In genomic region chr5:7877851-7878250, GRCh38 we compare ENCODE assay signal across 10 cellular contexts. TPM values are rescaled to one million over a fixed set of nuclear protein-coding genes. Genes with fewer than 3 reads are reported as not detected.
A peak's percentile ranks its signal among the peaks of the same experiment; 100 is the strongest.
DNase-seq lines count a peak whose midpoint lies in the region; ATAC-seq and TF ChIP-seq lines count a peak whose summit lies in the region.
"Had no signal": no experiment of that assay in that cellular context is flagged by ENCODE, and none has a peak within 500 bp of the region (broad histone marks: within the 10 kb centered on the region; RNA-seq: fewer than 3 reads in every experiment).

No MANE protein-coding gene starts in this region.

- peaks cover 11% of the 10 kb centered on the region for H3K79me2 ChIP-seq in mesendoderm (ENCODE audit: control insufficient read depth, insufficient read depth, low read length)

- TF ChIP-seq CTCF in MCF 10A (IDR thresholded peaks at IDR 0.05; ENCODE audit: unreplicated experiment) (no peak), breast epithelium (IDR thresholded peaks at IDR 0.05) (no peak), fibroblast of pulmonary artery (IDR thresholded peaks at IDR 0.05; ENCODE audit: low read length, missing control alignments) (no peak)

- TF ChIP-seq POLR2A in breast epithelium (IDR thresholded peaks at IDR 0.05) = no peak

- no CpG with 5 or more reads among the region's 9 CpGs for WGBS in mesendoderm (ENCODE audit: extremely low coverage, insufficient coverage, low lambda C conversion rate)

- ATAC-seq in activated T-helper 17 cell treated with anti-CD3 and anti-CD28 coated beads, Interleukin-2, amount 50 U/mL, for 72 hours (replicated peaks) = peak; percentile 12
- no peak for ATAC-seq in GM18519 (IDR thresholded peaks at IDR 0.05; ENCODE audit: low FRiP score, unreplicated experiment)

- no peak overlapping the region for H4K8ac ChIP-seq in mesendoderm (ENCODE audit: low read depth, low read length)

- no TSS peak for BruUV-seq in MCF 10A (replicated peaks; lab: Mats Ljungman, UMichigan)

- H2BK15ac ChIP-seq in mesendoderm (replicated peaks; ENCODE audit: low read depth) = no peak overlapping the region

- no peak overlapping the region for H3K56ac ChIP-seq in mesendoderm (ENCODE audit: low read length)

- H3K79me1 ChIP-seq in mesendoderm (ENCODE audit: low read length) = peaks cover 17% of the 10 kb centered on the region

- intact Hi-C loops in MCF 10A (cut with micrococcal nuclease) = no loop called here
- intact Hi-C loops in breast epithelium (cut with DNase I; ENCODE audit: low total_unique reads) = no loop called here

- DNase-seq in MCF 10A (ENCODE audit: unreplicated experiment) (peak; percentile 23), breast epithelium (ENCODE audit: low spot score in 2 of 2) (no peak), fibroblast of pulmonary artery (ENCODE audit: low read depth) (peak; percentile 7), amniotic stem cell (lab: John Stamatoyannopoulos, UW) (no peak), mesendoderm (no peak), UCSD-AML1 (lab: John Stamatoyannopoulos, UW; ENCODE audit: unreplicated experiment) (no peak)
- DNase-seq: GDM1, lower lobe of right lung had no signal

- no peak overlapping the region for H2BK120ac ChIP-seq in mesendoderm (ENCODE audit: low read depth, low read length)

- H3K18ac ChIP-seq in mesendoderm (ENCODE audit: low read length) = no peak overlapping the region

- H3K36me3 ChIP-seq in breast epithelium (no peaks in the 10 kb centered on the region), mesendoderm (ENCODE audit: control insufficient read depth, insufficient read depth, low read length) (peaks cover 8% of the 10 kb centered on the region)

- H3K36me3 Mint-ChIP-seq in MCF 10A (ENCODE audit: insufficient read depth, unreplicated experiment) = peaks cover 79% of the 10 kb centered on the region
- H3K36me3 Mint-ChIP-seq in activated T-helper 17 cell treated with anti-CD3 and anti-CD28 coated beads, Interleukin-2, amount 50 U/mL, for 72 hours (ENCODE audit: low read depth) = peaks cover 100% of the 10 kb centered on the region

- H3K27me3 Mint-ChIP-seq in MCF 10A (ENCODE audit: insufficient read depth, unreplicated experiment) = no peaks in the 10 kb centered on the region
- H3K27me3 Mint-ChIP-seq in activated T-helper 17 cell treated with anti-CD3 and anti-CD28 coated beads, Interleukin-2, amount 50 U/mL, for 72 hours = no peaks in the 10 kb centered on the region

- H3K4me1 ChIP-seq in breast epithelium (no peaks in the 10 kb centered on the region), mesendoderm (ENCODE audit: control insufficient read depth, low read depth, low read length) (no peaks in the 10 kb centered on the region)

- H3K9me3 ChIP-seq in breast epithelium = no peaks in the 10 kb centered on the region
- H3K9me3 ChIP-seq: lower lobe of right lung had no signal

- CTCF ChIA-PET in MCF 10A (lab: Yijun Ruan, JAX) = interaction anchor here (0.7 to 4.3 kb wide), 2 partner anchors 8 to 134 kb away, joined by 3 to 32 read pairs; no protein-coding TSS in a partner anchor

- no peaks in the 10 kb centered on the region for H3K27me3 ChIP-seq in breast epithelium
- H3K27me3 ChIP-seq in mesendoderm (ENCODE audit: insufficient read depth, low read length, poor library complexity) = no peaks in the 10 kb centered on the region

- H3K9ac ChIP-seq in mesendoderm (ENCODE audit: low read length) = no peak overlapping the region

- peaks cover 36% of the 10 kb centered on the region for H3K4me1 Mint-ChIP-seq in MCF 10A (ENCODE audit: insufficient read depth, unreplicated experiment)
- H3K4me1 Mint-ChIP-seq in activated T-helper 17 cell treated with anti-CD3 and anti-CD28 coated beads, Interleukin-2, amount 50 U/mL, for 72 hours = peaks cover 53% of the 10 kb centered on the region

- no peaks in the 10 kb centered on the region for H3K9me3 Mint-ChIP-seq in MCF 10A (ENCODE audit: unreplicated experiment)
- no peaks in the 10 kb centered on the region for H3K9me3 Mint-ChIP-seq in activated T-helper 17 cell treated with anti-CD3 and anti-CD28 coated beads, Interleukin-2, amount 50 U/mL, for 72 hours

- POLR2A ChIA-PET in MCF 10A (lab: Yijun Ruan, JAX) = interaction anchor here (1.8 to 2.2 kb wide), 2 partner anchors 9 to 10 kb away, joined by 10 to 20 read pairs; partner anchors contain the start of genes FASTKD3 and MTRR

- H3K27ac Mint-ChIP-seq in MCF 10A (ENCODE audit: low read depth, unreplicated experiment) = peak overlapping the region; percentile 19
- H3K27ac Mint-ChIP-seq in activated T-helper 17 cell treated with anti-CD3 and anti-CD28 coated beads, Interleukin-2, amount 50 U/mL, for 72 hours = peak overlapping the region; percentile 85

- no peak overlapping the region for H3K23ac ChIP-seq in mesendoderm (ENCODE audit: low read length)

- no peak overlapping the region for H3K4ac ChIP-seq in mesendoderm (ENCODE audit: low read depth, low read length)

- peak overlapping the region in 1 of 2 donors; percentile 66 for H3K27ac ChIP-seq in breast epithelium
- H3K27ac ChIP-seq in mesendoderm (ENCODE audit: low read depth, low read length) = no peak overlapping the region
- H3K27ac ChIP-seq: lower lobe of right lung had no signal

- H2AK5ac ChIP-seq in mesendoderm (ENCODE audit: low read length) = no peak overlapping the region

- H3K4me3 Mint-ChIP-seq in MCF 10A (ENCODE audit: unreplicated experiment) = no peak overlapping the region
- peak overlapping the region; percentile 72 for H3K4me3 Mint-ChIP-seq in activated T-helper 17 cell treated with anti-CD3 and anti-CD28 coated beads, Interleukin-2, amount 50 U/mL, for 72 hours

- no peak overlapping the region for H3K4me3 ChIP-seq in breast epithelium
- H3K4me3 ChIP-seq in fibroblast of pulmonary artery (replicated peaks; ENCODE audit: low read depth, low read length) = no peak overlapping the region
- H3K4me3 ChIP-seq in mesendoderm (ENCODE audit: low read length) = no peak overlapping the region
- H3K4me3 ChIP-seq: lower lobe of right lung had no signal

- no peak overlapping the region for H3K4me2 ChIP-seq in mesendoderm (ENCODE audit: low read length)

- H2BK5ac ChIP-seq in mesendoderm (ENCODE audit: low read length) = no peak overlapping the region

- H4K5ac ChIP-seq in mesendoderm (ENCODE audit: low read length) = no peak overlapping the region

RNA-seq across cellular contexts. Expression of gene MTRR, which starts 8.9 kb away (rescaled TPM):
- 46.6 and 88.6 TPM in 2 replicates for total RNA-seq in MCF 10A (2022)
- total RNA-seq in breast epithelium = 10 to 100 TPM; 45.8 to 69.5 (median 57.7) TPM
- 10 to 100 TPM; 27.5 to 62.6 TPM for total RNA-seq in activated T-helper 17 cell treated with anti-CD3 and anti-CD28 coated beads, Interleukin-2, amount 50 U/mL, for 72 hours
- polyA plus RNA-seq in mesendoderm (2013, experiment 1 of 2) = 52.5 TPM
- 48.4 TPM for polyA plus RNA-seq in mesendoderm (2013, experiment 2 of 2)

RNA-seq across cellular contexts. Expression of gene FASTKD3, which starts 9.0 kb away (rescaled TPM):
- 7.8 and 7.9 TPM in 2 replicates for total RNA-seq in MCF 10A (2022)
- total RNA-seq in breast epithelium = 10 to 100 TPM in 2 of 3 donors, 1 to 10 TPM in 1; 5.1 to 13.4 (median 13.3) TPM
- 10 to 100 TPM in 1 of 2 donors, 1 to 10 TPM in 1; 7.9 to 13.4 TPM for total RNA-seq in activated T-helper 17 cell treated with anti-CD3 and anti-CD28 coated beads, Interleukin-2, amount 50 U/mL, for 72 hours
- polyA plus RNA-seq in mesendoderm (2013, experiment 1 of 2) = 6.2 TPM
- polyA plus RNA-seq in mesendoderm (2013, experiment 2 of 2) = 6.5 TPM

RNA-seq across cellular contexts. Expression of gene CFAP90, which starts 26.9 kb away (rescaled TPM):
- total RNA-seq in MCF 10A (2022) (not detected in 2 replicates), breast epithelium (under 1 TPM; 0.48 to 0.98 (median 0.59) TPM)
- not detected for total RNA-seq in activated T-helper 17 cell treated with anti-CD3 and anti-CD28 coated beads, Interleukin-2, amount 50 U/mL, for 72 hours
- 0.55 TPM for polyA plus RNA-seq in mesendoderm (2013, experiment 1 of 2)
- 0.70 TPM for polyA plus RNA-seq in mesendoderm (2013, experiment 2 of 2)

Comparison
In these comparisons a context has a peak if more than half of its experiments do, and no peak if none do; other contexts are left out.
1. DNase-seq: peak in MCF 10A (single experiment) and fibroblast of pulmonary artery (single experiment); none in breast epithelium (0 of 2), amniotic stem cell (single experiment), mesendoderm (single experiment) and UCSD-AML1 (single experiment).